In the genomic region with DNA sequence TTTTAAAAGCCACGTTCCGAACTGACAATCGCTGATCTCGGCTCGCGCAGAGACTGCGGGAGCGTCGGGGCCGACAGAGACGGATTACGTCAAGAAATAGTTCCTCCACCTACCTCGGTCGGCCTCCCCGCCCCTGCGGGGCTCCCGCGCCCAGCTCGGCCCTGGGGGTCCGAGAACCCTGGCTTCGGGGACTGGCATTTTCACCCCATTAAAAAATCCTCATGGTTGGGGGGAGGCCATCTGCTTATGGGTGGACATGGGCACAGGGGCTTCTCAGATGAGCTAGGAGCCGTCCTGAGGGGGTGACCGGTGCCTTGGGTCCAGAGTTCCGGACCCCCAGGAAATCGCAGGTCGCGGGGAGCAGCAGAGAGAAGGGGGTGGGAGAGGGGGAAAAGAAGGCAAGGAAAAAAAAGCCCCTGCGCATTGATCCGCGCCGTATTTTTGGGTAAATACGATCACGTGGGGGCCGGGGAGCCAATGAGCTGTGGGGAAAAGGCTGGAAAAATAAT, we compare ENCODE assay signal across 1 cellular context.
TF ChIP-seq lines count a peak whose summit lies in the region.

No MANE protein-coding gene starts in this region.

TF ChIP-seq in HEK293, 187 proteins besides CTCF, POLR2A, EP300 and RAD21 (continued from another document and continues in another):
- TF ChIP-seq, protein P1, sequence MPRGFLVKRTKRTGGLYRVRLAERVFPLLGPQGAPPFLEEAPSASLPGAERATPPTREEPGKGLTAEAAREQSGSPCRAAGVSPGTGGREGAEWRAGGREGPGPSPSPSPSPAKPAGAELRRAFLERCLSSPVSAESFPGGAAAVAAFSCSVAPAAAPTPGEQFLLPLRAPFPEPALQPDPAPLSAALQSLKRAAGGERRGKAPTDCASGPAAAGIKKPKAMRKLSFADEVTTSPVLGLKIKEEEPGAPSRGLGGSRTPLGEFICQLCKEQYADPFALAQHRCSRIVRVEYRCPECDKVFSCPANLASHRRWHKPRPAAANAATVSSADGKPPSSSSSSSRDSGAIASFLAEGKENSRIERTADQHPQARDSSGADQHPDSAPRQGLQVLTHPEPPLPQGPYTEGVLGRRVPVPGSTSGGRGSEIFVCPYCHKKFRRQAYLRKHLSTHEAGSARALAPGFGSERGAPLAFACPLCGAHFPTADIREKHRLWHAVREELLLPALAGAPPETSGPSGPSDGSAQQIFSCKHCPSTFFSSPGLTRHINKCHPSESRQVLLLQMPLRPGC (tag by site-specific recombination; IDR thresholded peaks at IDR 0.05): 0 out of 2 replicates have a peak, but pooled peaks have one; percentile 27
- TF ChIP-seq ZNF621 (tag by site-specific recombination; IDR thresholded peaks at IDR 0.05): no peak
- no peak for TF ChIP-seq ZNF558 (tag by site-specific recombination; IDR thresholded peaks at IDR 0.05)
- TF ChIP-seq ZNF302 (tag by site-specific recombination; IDR thresholded peaks at IDR 0.05; ENCODE audit: low read depth): no peak
- TF ChIP-seq, protein P2, sequence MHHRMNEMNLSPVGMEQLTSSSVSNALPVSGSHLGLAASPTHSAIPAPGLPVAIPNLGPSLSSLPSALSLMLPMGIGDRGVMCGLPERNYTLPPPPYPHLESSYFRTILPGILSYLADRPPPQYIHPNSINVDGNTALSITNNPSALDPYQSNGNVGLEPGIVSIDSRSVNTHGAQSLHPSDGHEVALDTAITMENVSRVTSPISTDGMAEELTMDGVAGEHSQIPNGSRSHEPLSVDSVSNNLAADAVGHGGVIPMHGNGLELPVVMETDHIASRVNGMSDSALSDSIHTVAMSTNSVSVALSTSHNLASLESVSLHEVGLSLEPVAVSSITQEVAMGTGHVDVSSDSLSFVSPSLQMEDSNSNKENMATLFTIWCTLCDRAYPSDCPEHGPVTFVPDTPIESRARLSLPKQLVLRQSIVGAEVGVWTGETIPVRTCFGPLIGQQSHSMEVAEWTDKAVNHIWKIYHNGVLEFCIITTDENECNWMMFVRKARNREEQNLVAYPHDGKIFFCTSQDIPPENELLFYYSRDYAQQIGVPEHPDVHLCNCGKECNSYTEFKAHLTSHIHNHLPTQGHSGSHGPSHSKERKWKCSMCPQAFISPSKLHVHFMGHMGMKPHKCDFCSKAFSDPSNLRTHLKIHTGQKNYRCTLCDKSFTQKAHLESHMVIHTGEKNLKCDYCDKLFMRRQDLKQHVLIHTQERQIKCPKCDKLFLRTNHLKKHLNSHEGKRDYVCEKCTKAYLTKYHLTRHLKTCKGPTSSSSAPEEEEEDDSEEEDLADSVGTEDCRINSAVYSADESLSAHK (tag by site-specific recombination; IDR thresholded peaks at IDR 0.05): no peak
- no peak for TF ChIP-seq ZNF223 (tag by site-specific recombination; IDR thresholded peaks at IDR 0.05)
- TF ChIP-seq, protein P3, sequence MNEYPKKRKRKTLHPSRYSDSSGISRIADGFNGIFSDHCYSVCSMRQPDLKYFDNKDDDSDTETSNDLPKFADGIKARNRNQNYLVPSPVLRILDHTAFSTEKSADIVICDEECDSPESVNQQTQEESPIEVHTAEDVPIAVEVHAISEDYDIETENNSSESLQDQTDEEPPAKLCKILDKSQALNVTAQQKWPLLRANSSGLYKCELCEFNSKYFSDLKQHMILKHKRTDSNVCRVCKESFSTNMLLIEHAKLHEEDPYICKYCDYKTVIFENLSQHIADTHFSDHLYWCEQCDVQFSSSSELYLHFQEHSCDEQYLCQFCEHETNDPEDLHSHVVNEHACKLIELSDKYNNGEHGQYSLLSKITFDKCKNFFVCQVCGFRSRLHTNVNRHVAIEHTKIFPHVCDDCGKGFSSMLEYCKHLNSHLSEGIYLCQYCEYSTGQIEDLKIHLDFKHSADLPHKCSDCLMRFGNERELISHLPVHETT (tag by site-specific recombination; IDR thresholded peaks at IDR 0.05): peak; percentile 62; the same call in 1 of the 2 replicates
- no peak for TF ChIP-seq ZNF248 (tag by site-specific recombination; IDR thresholded peaks at IDR 0.05)
- no peak for TF ChIP-seq ZNF768 (tag by site-specific recombination; IDR thresholded peaks at IDR 0.05)
- no peak for TF ChIP-seq ZNF560 (tag by site-specific recombination; IDR thresholded peaks at IDR 0.05; ENCODE audit: borderline replicate concordance)
- TF ChIP-seq YY1 (tag by site-specific recombination; IDR thresholded peaks at IDR 0.05): peak; percentile 31; the same call in 1 of the 2 replicates
- TF ChIP-seq, protein P4, sequence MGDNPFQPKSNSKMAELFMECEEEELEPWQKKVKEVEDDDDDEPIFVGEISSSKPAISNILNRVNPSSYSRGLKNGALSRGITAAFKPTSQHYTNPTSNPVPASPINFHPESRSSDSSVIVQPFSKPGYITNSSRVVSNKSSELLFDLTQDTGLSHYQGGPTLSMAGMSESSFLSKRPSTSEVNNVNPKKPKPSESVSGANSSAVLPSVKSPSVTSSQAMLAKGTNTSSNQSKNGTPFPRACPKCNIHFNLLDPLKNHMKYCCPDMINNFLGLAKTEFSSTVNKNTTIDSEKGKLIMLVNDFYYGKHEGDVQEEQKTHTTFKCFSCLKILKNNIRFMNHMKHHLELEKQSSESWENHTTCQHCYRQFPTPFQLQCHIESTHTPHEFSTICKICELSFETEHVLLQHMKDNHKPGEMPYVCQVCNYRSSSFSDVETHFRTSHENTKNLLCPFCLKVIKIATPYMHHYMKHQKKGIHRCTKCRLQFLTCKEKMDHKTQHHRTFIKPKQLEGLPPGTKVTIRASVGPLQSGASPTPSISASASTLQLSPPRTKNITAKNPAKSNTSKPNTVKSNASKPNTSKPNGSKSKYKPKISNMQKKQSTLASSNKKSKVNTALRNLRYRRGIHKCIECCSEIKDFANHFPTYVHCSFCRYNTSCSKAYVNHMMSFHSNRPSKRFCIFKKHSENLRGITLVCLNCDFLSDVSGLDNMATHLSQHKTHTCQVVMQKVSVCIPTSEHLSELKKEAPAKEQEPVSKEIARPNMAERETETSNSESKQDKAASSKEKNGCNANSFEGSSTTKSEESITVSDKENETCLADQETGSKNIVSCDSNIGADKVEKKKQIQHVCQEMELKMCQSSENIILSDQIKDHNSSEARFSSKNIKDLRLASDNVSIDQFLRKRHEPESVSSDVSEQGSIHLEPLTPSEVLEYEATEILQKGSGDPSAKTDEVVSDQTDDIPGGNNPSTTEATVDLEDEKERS (tag by site-specific recombination; IDR thresholded peaks at IDR 0.05): no peak
- TF ChIP-seq ZNF292 (tag by site-specific recombination; IDR thresholded peaks at IDR 0.05; ENCODE audit: borderline replicate concordance, low read depth): no peak
- TF ChIP-seq, protein P5, sequence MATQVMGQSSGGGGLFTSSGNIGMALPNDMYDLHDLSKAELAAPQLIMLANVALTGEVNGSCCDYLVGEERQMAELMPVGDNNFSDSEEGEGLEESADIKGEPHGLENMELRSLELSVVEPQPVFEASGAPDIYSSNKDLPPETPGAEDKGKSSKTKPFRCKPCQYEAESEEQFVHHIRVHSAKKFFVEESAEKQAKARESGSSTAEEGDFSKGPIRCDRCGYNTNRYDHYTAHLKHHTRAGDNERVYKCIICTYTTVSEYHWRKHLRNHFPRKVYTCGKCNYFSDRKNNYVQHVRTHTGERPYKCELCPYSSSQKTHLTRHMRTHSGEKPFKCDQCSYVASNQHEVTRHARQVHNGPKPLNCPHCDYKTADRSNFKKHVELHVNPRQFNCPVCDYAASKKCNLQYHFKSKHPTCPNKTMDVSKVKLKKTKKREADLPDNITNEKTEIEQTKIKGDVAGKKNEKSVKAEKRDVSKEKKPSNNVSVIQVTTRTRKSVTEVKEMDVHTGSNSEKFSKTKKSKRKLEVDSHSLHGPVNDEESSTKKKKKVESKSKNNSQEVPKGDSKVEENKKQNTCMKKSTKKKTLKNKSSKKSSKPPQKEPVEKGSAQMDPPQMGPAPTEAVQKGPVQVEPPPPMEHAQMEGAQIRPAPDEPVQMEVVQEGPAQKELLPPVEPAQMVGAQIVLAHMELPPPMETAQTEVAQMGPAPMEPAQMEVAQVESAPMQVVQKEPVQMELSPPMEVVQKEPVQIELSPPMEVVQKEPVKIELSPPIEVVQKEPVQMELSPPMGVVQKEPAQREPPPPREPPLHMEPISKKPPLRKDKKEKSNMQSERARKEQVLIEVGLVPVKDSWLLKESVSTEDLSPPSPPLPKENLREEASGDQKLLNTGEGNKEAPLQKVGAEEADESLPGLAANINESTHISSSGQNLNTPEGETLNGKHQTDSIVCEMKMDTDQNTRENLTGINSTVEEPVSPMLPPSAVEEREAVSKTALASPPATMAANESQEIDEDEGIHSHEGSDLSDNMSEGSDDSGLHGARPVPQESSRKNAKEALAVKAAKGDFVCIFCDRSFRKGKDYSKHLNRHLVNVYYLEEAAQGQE (tag by site-specific recombination; IDR thresholded peaks at IDR 0.05): no peak; the same call in 1 of the 2 replicates
- TF ChIP-seq ZNF404 (tag by site-specific recombination; IDR thresholded peaks at IDR 0.05): no peak
- no peak for TF ChIP-seq ZFP41 (tag by site-specific recombination; IDR thresholded peaks at IDR 0.05; ENCODE audit: borderline replicate concordance)
- peak; percentile 99 for TF ChIP-seq GLIS2 (tag by site-specific recombination; IDR thresholded peaks at IDR 0.05)
- TF ChIP-seq, protein P6, sequence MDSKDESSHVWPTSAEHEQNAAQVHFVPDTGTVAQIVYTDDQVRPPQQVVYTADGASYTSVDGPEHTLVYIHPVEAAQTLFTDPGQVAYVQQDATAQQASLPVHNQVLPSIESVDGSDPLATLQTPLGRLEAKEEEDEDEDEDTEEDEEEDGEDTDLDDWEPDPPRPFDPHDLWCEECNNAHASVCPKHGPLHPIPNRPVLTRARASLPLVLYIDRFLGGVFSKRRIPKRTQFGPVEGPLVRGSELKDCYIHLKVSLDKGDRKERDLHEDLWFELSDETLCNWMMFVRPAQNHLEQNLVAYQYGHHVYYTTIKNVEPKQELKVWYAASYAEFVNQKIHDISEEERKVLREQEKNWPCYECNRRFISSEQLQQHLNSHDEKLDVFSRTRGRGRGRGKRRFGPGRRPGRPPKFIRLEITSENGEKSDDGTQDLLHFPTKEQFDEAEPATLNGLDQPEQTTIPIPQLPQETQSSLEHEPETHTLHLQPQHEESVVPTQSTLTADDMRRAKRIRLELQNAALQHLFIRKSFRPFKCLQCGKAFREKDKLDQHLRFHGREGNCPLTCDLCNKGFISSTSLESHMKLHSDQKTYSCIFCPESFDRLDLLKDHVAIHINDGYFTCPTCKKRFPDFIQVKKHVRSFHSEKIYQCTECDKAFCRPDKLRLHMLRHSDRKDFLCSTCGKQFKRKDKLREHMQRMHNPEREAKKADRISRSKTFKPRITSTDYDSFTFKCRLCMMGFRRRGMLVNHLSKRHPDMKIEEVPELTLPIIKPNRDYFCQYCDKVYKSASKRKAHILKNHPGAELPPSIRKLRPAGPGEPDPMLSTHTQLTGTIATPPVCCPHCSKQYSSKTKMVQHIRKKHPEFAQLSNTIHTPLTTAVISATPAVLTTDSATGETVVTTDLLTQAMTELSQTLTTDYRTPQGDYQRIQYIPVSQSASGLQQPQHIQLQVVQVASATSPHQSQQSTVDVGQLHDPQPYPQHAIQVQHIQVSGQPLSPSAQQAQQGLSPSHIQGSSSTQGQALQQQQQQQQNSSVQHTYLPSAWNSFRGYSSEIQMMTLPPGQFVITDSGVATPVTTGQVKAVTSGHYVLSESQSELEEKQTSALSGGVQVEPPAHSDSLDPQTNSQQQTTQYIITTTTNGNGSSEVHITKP (tag by site-specific recombination; IDR thresholded peaks at IDR 0.05): peak; percentile 99
- TF ChIP-seq ZNF544 (tag by site-specific recombination; IDR thresholded peaks at IDR 0.05): no peak
- no peak for TF ChIP-seq ZNF707 (tag by site-specific recombination; IDR thresholded peaks at IDR 0.05)
- peak; percentile 44 for TF ChIP-seq ZNF341 (tag by site-specific recombination; IDR thresholded peaks at IDR 0.05; ENCODE audit: low read depth)
- TF ChIP-seq ZNF350 (tag by site-specific recombination; IDR thresholded peaks at IDR 0.05): no peak
- TF ChIP-seq, protein P7, sequence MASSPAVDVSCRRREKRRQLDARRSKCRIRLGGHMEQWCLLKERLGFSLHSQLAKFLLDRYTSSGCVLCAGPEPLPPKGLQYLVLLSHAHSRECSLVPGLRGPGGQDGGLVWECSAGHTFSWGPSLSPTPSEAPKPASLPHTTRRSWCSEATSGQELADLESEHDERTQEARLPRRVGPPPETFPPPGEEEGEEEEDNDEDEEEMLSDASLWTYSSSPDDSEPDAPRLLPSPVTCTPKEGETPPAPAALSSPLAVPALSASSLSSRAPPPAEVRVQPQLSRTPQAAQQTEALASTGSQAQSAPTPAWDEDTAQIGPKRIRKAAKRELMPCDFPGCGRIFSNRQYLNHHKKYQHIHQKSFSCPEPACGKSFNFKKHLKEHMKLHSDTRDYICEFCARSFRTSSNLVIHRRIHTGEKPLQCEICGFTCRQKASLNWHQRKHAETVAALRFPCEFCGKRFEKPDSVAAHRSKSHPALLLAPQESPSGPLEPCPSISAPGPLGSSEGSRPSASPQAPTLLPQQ (tag by site-specific recombination; IDR thresholded peaks at IDR 0.05): no peak
- peak; percentile 59 for TF ChIP-seq IKZF3 (tag by site-specific recombination; IDR thresholded peaks at IDR 0.05)
- TF ChIP-seq ZNF660 (tag by site-specific recombination; IDR thresholded peaks at IDR 0.05): no peak
- no peak for TF ChIP-seq ZNF274 (IDR thresholded peaks at IDR 0.05; ENCODE audit: low read length)
- TF ChIP-seq ZNF274 (tag by site-specific recombination; IDR thresholded peaks at IDR 0.05; ENCODE audit: borderline replicate concordance): no peak
- TF ChIP-seq ZNF2 (tag by site-specific recombination; IDR thresholded peaks at IDR 0.05): no peak
- TF ChIP-seq ZBTB8A (tag by site-specific recombination; IDR thresholded peaks at IDR 0.05): peak; percentile 57
- no peak for TF ChIP-seq ZNF311 (tag by site-specific recombination; IDR thresholded peaks at IDR 0.05; ENCODE audit: borderline replicate concordance)
- TF ChIP-seq, protein P8, sequence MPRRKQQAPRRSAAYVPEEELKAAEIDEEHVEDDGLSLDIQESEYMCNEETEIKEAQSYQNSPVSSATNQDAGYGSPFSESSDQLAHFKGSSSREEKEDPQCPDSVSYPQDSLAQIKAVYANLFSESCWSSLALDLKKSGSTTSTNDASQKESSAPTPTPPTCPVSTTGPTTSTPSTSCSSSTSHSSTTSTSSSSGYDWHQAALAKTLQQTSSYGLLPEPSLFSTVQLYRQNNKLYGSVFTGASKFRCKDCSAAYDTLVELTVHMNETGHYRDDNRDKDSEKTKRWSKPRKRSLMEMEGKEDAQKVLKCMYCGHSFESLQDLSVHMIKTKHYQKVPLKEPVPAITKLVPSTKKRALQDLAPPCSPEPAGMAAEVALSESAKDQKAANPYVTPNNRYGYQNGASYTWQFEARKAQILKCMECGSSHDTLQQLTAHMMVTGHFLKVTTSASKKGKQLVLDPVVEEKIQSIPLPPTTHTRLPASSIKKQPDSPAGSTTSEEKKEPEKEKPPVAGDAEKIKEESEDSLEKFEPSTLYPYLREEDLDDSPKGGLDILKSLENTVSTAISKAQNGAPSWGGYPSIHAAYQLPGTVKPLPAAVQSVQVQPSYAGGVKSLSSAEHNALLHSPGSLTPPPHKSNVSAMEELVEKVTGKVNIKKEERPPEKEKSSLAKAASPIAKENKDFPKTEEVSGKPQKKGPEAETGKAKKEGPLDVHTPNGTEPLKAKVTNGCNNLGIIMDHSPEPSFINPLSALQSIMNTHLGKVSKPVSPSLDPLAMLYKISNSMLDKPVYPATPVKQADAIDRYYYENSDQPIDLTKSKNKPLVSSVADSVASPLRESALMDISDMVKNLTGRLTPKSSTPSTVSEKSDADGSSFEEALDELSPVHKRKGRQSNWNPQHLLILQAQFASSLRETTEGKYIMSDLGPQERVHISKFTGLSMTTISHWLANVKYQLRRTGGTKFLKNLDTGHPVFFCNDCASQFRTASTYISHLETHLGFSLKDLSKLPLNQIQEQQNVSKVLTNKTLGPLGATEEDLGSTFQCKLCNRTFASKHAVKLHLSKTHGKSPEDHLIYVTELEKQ (tag by site-specific recombination; IDR thresholded peaks at IDR 0.05; ENCODE audit: borderline replicate concordance): no peak
- peak; percentile 77 for TF ChIP-seq ZNF629 (tag by site-specific recombination; IDR thresholded peaks at IDR 0.05)
- 0 out of 2 replicates have a peak, but pooled peaks have one; percentile 47 for TF ChIP-seq ZNF394 (tag by site-specific recombination; IDR thresholded peaks at IDR 0.05; ENCODE audit: borderline replicate concordance)
- TF ChIP-seq ZBTB21 (tag by site-specific recombination; IDR thresholded peaks at IDR 0.05): peak; percentile 42
- no peak for TF ChIP-seq OVOL3 (tag by site-specific recombination; IDR thresholded peaks at IDR 0.05)
